ENCODE assay signal across 1 cellular context in the genomic region with DNA sequence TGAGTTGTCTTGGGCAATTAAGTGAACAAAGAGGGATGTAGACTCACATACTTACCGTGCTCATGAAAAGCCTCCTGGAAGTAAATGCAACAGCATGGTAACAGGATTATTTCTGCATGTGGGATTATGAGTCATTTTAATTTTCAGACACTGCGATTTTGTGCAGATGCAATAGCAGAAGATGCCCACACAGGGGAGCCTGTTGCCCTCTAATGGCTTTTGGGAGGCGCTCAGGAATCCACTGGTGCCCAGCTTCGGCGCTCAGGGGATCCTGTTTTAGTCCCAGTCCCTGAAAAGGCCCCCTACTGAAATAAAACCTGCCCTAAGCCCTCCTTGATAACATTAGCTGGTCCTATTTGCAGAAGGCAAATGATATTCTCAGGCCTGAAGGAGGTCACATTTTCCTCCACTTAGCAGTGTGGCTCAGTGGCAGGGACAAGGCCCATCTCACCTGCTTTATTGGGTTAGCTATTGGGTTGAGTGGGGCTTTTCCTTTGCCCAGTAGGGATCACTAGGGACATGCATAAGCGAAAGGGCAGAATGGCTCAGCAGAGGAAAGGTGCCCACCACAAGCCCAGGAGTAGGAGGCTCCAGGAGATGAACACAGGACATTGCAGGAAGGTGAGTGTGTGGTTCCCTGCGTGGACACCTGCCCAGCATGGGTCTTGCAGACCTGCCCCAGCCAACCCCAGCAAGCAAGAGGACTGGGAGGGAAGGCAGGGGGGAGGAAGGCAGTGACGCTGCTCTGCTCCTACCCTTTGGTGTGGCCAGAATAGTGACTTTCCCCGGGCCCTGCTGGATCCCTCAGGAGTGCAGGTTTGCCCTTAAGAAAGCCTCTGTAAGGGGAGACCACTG.
TF ChIP-seq lines count a peak whose summit lies in the region.

No MANE protein-coding gene starts in this region.

TF ChIP-seq in HepG2, 621 proteins besides CTCF, POLR2A, EP300 and RAD21:
- TF ChIP-seq, protein P1, sequence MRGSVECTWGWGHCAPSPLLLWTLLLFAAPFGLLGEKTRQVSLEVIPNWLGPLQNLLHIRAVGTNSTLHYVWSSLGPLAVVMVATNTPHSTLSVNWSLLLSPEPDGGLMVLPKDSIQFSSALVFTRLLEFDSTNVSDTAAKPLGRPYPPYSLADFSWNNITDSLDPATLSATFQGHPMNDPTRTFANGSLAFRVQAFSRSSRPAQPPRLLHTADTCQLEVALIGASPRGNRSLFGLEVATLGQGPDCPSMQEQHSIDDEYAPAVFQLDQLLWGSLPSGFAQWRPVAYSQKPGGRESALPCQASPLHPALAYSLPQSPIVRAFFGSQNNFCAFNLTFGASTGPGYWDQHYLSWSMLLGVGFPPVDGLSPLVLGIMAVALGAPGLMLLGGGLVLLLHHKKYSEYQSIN (CRISPR knock-in tag; IDR thresholded peaks at IDR 0.05; ENCODE audit: borderline replicate concordance), result no peak
- TF ChIP-seq ZNF264 (CRISPR knock-in tag; IDR thresholded peaks at IDR 0.05), result no peak
- no peak for TF ChIP-seq MIER3 (CRISPR knock-in tag; IDR thresholded peaks at IDR 0.05; ENCODE audit: borderline replicate concordance)
- TF ChIP-seq LCORL (IDR thresholded peaks at IDR 0.05), result no peak
- 0 out of 2 replicates have a peak, but pooled peaks have one; percentile 39 for TF ChIP-seq LCORL (CRISPR knock-in tag; IDR thresholded peaks at IDR 0.05)
- TF ChIP-seq MTF2 (CRISPR knock-in tag; IDR thresholded peaks at IDR 0.05; ENCODE audit: borderline replicate concordance), result 0 out of 2 replicates have a peak, but pooled peaks have one; percentile 39
- TF ChIP-seq HHEX (CRISPR knock-in tag; IDR thresholded peaks at IDR 0.05), result no peak
- TF ChIP-seq ZNF510 (CRISPR knock-in tag; IDR thresholded peaks at IDR 0.05; ENCODE audit: low read depth), result no peak
- TF ChIP-seq NFRKB (IDR thresholded peaks at IDR 0.05), result no peak
- no peak for TF ChIP-seq HMG20A (CRISPR knock-in tag; IDR thresholded peaks at IDR 0.05; ENCODE audit: borderline replicate concordance)
- TF ChIP-seq JUN (CRISPR knock-in tag; IDR thresholded peaks at IDR 0.05), result no peak
- TF ChIP-seq CHCHD3 (CRISPR knock-in tag; IDR thresholded peaks at IDR 0.05), result no peak
- TF ChIP-seq MEIS1 (CRISPR knock-in tag; IDR thresholded peaks at IDR 0.05; ENCODE audit: borderline replicate concordance), result no peak
- no peak for TF ChIP-seq ZNF430 (CRISPR knock-in tag; IDR thresholded peaks at IDR 0.05)
- TF ChIP-seq STAG1 (CRISPR knock-in tag; IDR thresholded peaks at IDR 0.05), result peak; percentile 93
- TF ChIP-seq SP2 (CRISPR knock-in tag; IDR thresholded peaks at IDR 0.05), result no peak
- TF ChIP-seq ZNF747 (CRISPR knock-in tag; IDR thresholded peaks at IDR 0.05; ENCODE audit: borderline replicate concordance), result no peak
- peak; percentile 36 for TF ChIP-seq XRCC5 (optimal IDR thresholded peaks at IDR 0.05; ENCODE audit: low read length)
- no peak for TF ChIP-seq NR2C2 (CRISPR knock-in tag; IDR thresholded peaks at IDR 0.05; ENCODE audit: borderline replicate concordance)
- TF ChIP-seq ZNF263 (CRISPR knock-in tag; IDR thresholded peaks at IDR 0.05), result no peak
- TF ChIP-seq, protein P2, sequence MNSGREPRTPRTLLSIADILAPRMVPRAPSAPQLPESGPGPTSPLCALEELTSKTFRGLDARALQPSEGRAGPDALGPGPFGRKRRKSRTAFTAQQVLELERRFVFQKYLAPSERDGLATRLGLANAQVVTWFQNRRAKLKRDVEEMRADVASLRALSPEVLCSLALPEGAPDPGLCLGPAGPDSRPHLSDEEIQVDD (CRISPR knock-in tag; IDR thresholded peaks at IDR 0.05; ENCODE audit: borderline replicate concordance), result no peak
- peak; percentile 91 for TF ChIP-seq SMC3 (IDR thresholded peaks at IDR 0.05; ENCODE audit: low read length)
- no peak for TF ChIP-seq TGIF2 (CRISPR knock-in tag; IDR thresholded peaks at IDR 0.05)
- TF ChIP-seq KAT2B (IDR thresholded peaks at IDR 0.05; ENCODE audit: borderline replicate concordance, low read depth, low read length), result no peak
- TF ChIP-seq, protein P3, sequence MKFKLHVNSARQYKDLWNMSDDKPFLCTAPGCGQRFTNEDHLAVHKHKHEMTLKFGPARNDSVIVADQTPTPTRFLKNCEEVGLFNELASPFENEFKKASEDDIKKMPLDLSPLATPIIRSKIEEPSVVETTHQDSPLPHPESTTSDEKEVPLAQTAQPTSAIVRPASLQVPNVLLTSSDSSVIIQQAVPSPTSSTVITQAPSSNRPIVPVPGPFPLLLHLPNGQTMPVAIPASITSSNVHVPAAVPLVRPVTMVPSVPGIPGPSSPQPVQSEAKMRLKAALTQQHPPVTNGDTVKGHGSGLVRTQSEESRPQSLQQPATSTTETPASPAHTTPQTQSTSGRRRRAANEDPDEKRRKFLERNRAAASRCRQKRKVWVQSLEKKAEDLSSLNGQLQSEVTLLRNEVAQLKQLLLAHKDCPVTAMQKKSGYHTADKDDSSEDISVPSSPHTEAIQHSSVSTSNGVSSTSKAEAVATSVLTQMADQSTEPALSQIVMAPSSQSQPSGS (CRISPR knock-in tag; IDR thresholded peaks at IDR 0.05), result no peak
- 0 out of 2 replicates have a peak, but pooled peaks have one; percentile 28 for TF ChIP-seq BORCS8-MEF2B (CRISPR knock-in tag; IDR thresholded peaks at IDR 0.05)
- TF ChIP-seq SPEN (CRISPR knock-in tag; IDR thresholded peaks at IDR 0.05; ENCODE audit: low read depth), result no peak
- no peak for TF ChIP-seq ZNF33A (CRISPR knock-in tag; IDR thresholded peaks at IDR 0.05; ENCODE audit: borderline replicate concordance)
- TF ChIP-seq, protein P4, sequence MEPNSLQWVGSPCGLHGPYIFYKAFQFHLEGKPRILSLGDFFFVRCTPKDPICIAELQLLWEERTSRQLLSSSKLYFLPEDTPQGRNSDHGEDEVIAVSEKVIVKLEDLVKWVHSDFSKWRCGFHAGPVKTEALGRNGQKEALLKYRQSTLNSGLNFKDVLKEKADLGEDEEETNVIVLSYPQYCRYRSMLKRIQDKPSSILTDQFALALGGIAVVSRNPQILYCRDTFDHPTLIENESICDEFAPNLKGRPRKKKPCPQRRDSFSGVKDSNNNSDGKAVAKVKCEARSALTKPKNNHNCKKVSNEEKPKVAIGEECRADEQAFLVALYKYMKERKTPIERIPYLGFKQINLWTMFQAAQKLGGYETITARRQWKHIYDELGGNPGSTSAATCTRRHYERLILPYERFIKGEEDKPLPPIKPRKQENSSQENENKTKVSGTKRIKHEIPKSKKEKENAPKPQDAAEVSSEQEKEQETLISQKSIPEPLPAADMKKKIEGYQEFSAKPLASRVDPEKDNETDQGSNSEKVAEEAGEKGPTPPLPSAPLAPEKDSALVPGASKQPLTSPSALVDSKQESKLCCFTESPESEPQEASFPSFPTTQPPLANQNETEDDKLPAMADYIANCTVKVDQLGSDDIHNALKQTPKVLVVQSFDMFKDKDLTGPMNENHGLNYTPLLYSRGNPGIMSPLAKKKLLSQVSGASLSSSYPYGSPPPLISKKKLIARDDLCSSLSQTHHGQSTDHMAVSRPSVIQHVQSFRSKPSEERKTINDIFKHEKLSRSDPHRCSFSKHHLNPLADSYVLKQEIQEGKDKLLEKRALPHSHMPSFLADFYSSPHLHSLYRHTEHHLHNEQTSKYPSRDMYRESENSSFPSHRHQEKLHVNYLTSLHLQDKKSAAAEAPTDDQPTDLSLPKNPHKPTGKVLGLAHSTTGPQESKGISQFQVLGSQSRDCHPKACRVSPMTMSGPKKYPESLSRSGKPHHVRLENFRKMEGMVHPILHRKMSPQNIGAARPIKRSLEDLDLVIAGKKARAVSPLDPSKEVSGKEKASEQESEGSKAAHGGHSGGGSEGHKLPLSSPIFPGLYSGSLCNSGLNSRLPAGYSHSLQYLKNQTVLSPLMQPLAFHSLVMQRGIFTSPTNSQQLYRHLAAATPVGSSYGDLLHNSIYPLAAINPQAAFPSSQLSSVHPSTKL (CRISPR knock-in tag; IDR thresholded peaks at IDR 0.05), result no peak
- TF ChIP-seq U2AF1 (optimal IDR thresholded peaks at IDR 0.05; ENCODE audit: low read depth, low read length), result no peak
- TF ChIP-seq THAP11 (CRISPR knock-in tag; IDR thresholded peaks at IDR 0.05), result no peak
- no peak for TF ChIP-seq ZNF546 (CRISPR knock-in tag; conservative IDR thresholded peaks at IDR 0.05)
- no peak for TF ChIP-seq ZNF737 (CRISPR knock-in tag; IDR thresholded peaks at IDR 0.05; ENCODE audit: borderline replicate concordance)
- TF ChIP-seq FOXK1 (CRISPR knock-in tag; IDR thresholded peaks at IDR 0.05; ENCODE audit: borderline replicate concordance, low read depth), result no peak
- TF ChIP-seq FOSL2 (CRISPR knock-in tag; IDR thresholded peaks at IDR 0.05), result peak; percentile 53
- no peak for TF ChIP-seq CENPT (CRISPR knock-in tag; IDR thresholded peaks at IDR 0.05; ENCODE audit: low read depth)
- no peak for TF ChIP-seq HNRNPL (IDR thresholded peaks at IDR 0.05; ENCODE audit: low read depth, low read length)
- TF ChIP-seq TCF12 (IDR thresholded peaks at IDR 0.05), result no peak
- no peak for TF ChIP-seq TCF12 (CRISPR knock-in tag; IDR thresholded peaks at IDR 0.05)
- TF ChIP-seq, protein P5, sequence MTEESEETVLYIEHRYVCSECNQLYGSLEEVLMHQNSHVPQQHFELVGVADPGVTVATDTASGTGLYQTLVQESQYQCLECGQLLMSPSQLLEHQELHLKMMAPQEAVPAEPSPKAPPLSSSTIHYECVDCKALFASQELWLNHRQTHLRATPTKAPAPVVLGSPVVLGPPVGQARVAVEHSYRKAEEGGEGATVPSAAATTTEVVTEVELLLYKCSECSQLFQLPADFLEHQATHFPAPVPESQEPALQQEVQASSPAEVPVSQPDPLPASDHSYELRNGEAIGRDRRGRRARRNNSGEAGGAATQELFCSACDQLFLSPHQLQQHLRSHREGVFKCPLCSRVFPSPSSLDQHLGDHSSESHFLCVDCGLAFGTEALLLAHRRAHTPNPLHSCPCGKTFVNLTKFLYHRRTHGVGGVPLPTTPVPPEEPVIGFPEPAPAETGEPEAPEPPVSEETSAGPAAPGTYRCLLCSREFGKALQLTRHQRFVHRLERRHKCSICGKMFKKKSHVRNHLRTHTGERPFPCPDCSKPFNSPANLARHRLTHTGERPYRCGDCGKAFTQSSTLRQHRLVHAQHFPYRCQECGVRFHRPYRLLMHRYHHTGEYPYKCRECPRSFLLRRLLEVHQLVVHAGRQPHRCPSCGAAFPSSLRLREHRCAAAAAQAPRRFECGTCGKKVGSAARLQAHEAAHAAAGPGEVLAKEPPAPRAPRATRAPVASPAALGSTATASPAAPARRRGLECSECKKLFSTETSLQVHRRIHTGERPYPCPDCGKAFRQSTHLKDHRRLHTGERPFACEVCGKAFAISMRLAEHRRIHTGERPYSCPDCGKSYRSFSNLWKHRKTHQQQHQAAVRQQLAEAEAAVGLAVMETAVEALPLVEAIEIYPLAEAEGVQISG (CRISPR knock-in tag; IDR thresholded peaks at IDR 0.05), result no peak
- TF ChIP-seq FOXC1 (CRISPR knock-in tag; IDR thresholded peaks at IDR 0.05; ENCODE audit: borderline replicate concordance), result peak; percentile 41; the same call in 1 of the 2 replicates
- TF ChIP-seq KDM3A (CRISPR knock-in tag; IDR thresholded peaks at IDR 0.05; ENCODE audit: low read depth), result no peak
- TF ChIP-seq CBFB (CRISPR knock-in tag; IDR thresholded peaks at IDR 0.05), result no peak
- TF ChIP-seq, protein P6, sequence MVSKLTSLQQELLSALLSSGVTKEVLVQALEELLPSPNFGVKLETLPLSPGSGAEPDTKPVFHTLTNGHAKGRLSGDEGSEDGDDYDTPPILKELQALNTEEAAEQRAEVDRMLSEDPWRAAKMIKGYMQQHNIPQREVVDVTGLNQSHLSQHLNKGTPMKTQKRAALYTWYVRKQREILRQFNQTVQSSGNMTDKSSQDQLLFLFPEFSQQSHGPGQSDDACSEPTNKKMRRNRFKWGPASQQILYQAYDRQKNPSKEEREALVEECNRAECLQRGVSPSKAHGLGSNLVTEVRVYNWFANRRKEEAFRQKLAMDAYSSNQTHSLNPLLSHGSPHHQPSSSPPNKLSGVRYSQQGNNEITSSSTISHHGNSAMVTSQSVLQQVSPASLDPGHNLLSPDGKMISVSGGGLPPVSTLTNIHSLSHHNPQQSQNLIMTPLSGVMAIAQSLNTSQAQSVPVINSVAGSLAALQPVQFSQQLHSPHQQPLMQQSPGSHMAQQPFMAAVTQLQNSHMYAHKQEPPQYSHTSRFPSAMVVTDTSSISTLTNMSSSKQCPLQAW (CRISPR knock-in tag; IDR thresholded peaks at IDR 0.05), result 0 out of 2 replicates have a peak, but pooled peaks have one; percentile 21
- TF ChIP-seq SP4 (CRISPR knock-in tag; IDR thresholded peaks at IDR 0.05), result no peak
- TF ChIP-seq NFIC (IDR thresholded peaks at IDR 0.05; ENCODE audit: low read length), result no peak
- TF ChIP-seq ARNT2 (CRISPR knock-in tag; IDR thresholded peaks at IDR 0.05; ENCODE audit: low read depth), result 0 out of 2 replicates have a peak, but pooled peaks have one; percentile 30
